ENCODE assay signal across 1 cellular context in the genomic region with DNA sequence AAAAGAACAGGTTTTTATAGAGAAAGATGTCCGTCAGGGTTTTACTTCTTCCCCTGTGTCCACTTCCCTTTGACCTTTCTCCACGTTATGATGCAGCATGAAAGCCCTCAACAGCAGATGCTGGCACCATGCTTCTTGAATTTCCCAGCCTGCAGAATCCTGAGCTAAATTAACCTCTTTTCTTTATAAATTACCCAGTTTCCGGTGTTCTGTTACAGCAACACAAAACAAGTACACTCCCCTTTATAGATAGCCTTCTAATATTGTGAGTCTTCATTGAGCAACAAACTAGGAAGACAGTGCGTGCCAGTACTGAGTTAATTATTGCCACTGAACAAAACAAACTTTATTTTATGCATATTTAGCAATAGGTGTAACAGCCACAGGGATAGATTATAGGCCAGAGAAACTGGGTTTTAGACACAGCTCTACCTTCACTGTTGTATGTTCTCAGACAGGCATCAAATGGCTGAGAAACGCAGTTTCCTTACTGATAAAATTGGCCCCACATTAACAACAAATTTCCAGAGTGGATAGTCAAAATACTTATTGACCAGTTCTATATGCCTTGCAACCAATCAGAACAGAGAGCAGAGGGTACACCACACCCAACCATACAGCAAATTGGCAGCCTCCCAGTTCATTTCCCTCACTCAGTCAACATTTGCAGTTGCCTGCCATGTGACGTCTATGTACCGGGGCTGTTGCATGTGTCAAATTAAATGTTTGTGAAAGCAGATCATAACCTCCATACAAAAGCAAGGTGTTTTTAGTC.
TF ChIP-seq lines count a peak whose summit lies in the region.

No MANE protein-coding gene starts in this region.

TF ChIP-seq in K562, 482 proteins besides CTCF, POLR2A, EP300 and RAD21 (continued from another document):
- TF ChIP-seq, protein P1, sequence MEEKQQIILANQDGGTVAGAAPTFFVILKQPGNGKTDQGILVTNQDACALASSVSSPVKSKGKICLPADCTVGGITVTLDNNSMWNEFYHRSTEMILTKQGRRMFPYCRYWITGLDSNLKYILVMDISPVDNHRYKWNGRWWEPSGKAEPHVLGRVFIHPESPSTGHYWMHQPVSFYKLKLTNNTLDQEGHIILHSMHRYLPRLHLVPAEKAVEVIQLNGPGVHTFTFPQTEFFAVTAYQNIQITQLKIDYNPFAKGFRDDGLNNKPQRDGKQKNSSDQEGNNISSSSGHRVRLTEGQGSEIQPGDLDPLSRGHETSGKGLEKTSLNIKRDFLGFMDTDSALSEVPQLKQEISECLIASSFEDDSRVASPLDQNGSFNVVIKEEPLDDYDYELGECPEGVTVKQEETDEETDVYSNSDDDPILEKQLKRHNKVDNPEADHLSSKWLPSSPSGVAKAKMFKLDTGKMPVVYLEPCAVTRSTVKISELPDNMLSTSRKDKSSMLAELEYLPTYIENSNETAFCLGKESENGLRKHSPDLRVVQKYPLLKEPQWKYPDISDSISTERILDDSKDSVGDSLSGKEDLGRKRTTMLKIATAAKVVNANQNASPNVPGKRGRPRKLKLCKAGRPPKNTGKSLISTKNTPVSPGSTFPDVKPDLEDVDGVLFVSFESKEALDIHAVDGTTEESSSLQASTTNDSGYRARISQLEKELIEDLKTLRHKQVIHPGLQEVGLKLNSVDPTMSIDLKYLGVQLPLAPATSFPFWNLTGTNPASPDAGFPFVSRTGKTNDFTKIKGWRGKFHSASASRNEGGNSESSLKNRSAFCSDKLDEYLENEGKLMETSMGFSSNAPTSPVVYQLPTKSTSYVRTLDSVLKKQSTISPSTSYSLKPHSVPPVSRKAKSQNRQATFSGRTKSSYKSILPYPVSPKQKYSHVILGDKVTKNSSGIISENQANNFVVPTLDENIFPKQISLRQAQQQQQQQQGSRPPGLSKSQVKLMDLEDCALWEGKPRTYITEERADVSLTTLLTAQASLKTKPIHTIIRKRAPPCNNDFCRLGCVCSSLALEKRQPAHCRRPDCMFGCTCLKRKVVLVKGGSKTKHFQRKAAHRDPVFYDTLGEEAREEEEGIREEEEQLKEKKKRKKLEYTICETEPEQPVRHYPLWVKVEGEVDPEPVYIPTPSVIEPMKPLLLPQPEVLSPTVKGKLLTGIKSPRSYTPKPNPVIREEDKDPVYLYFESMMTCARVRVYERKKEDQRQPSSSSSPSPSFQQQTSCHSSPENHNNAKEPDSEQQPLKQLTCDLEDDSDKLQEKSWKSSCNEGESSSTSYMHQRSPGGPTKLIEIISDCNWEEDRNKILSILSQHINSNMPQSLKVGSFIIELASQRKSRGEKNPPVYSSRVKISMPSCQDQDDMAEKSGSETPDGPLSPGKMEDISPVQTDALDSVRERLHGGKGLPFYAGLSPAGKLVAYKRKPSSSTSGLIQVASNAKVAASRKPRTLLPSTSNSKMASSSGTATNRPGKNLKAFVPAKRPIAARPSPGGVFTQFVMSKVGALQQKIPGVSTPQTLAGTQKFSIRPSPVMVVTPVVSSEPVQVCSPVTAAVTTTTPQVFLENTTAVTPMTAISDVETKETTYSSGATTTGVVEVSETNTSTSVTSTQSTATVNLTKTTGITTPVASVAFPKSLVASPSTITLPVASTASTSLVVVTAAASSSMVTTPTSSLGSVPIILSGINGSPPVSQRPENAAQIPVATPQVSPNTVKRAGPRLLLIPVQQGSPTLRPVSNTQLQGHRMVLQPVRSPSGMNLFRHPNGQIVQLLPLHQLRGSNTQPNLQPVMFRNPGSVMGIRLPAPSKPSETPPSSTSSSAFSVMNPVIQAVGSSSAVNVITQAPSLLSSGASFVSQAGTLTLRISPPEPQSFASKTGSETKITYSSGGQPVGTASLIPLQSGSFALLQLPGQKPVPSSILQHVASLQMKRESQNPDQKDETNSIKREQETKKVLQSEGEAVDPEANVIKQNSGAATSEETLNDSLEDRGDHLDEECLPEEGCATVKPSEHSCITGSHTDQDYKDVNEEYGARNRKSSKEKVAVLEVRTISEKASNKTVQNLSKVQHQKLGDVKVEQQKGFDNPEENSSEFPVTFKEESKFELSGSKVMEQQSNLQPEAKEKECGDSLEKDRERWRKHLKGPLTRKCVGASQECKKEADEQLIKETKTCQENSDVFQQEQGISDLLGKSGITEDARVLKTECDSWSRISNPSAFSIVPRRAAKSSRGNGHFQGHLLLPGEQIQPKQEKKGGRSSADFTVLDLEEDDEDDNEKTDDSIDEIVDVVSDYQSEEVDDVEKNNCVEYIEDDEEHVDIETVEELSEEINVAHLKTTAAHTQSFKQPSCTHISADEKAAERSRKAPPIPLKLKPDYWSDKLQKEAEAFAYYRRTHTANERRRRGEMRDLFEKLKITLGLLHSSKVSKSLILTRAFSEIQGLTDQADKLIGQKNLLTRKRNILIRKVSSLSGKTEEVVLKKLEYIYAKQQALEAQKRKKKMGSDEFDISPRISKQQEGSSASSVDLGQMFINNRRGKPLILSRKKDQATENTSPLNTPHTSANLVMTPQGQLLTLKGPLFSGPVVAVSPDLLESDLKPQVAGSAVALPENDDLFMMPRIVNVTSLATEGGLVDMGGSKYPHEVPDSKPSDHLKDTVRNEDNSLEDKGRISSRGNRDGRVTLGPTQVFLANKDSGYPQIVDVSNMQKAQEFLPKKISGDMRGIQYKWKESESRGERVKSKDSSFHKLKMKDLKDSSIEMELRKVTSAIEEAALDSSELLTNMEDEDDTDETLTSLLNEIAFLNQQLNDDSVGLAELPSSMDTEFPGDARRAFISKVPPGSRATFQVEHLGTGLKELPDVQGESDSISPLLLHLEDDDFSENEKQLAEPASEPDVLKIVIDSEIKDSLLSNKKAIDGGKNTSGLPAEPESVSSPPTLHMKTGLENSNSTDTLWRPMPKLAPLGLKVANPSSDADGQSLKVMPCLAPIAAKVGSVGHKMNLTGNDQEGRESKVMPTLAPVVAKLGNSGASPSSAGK (IDR thresholded peaks at IDR 0.05), result peak; percentile 37; the same call in 1 of the 2 replicates
- TF ChIP-seq NR2C1 (IDR thresholded peaks at IDR 0.05), result no peak
- 0 out of 2 replicates have a peak, but pooled peaks have one; percentile 18 for TF ChIP-seq NR2C1 (tag; IDR thresholded peaks at IDR 0.05)
- TF ChIP-seq, protein P2, sequence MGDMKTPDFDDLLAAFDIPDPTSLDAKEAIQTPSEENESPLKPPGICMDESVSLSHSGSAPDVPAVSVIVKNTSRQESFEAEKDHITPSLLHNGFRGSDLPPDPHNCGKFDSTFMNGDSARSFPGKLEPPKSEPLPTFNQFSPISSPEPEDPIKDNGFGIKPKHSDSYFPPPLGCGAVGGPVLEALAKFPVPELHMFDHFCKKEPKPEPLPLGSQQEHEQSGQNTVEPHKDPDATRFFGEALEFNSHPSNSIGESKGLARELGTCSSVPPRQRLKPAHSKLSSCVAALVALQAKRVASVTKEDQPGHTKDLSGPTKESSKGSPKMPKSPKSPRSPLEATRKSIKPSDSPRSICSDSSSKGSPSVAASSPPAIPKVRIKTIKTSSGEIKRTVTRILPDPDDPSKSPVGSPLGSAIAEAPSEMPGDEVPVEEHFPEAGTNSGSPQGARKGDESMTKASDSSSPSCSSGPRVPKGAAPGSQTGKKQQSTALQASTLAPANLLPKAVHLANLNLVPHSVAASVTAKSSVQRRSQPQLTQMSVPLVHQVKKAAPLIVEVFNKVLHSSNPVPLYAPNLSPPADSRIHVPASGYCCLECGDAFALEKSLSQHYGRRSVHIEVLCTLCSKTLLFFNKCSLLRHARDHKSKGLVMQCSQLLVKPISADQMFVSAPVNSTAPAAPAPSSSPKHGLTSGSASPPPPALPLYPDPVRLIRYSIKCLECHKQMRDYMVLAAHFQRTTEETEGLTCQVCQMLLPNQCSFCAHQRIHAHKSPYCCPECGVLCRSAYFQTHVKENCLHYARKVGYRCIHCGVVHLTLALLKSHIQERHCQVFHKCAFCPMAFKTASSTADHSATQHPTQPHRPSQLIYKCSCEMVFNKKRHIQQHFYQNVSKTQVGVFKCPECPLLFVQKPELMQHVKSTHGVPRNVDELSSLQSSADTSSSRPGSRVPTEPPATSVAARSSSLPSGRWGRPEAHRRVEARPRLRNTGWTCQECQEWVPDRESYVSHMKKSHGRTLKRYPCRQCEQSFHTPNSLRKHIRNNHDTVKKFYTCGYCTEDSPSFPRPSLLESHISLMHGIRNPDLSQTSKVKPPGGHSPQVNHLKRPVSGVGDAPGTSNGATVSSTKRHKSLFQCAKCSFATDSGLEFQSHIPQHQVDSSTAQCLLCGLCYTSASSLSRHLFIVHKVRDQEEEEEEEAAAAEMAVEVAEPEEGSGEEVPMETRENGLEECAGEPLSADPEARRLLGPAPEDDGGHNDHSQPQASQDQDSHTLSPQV (IDR thresholded peaks at IDR 0.05), result 0 out of 2 replicates have a peak, but pooled peaks have one; percentile 57
- no peak for TF ChIP-seq MAFF (IDR thresholded peaks at IDR 0.05; ENCODE audit: low read length)
- no peak for TF ChIP-seq LARP7 (IDR thresholded peaks at IDR 0.05)
- TF ChIP-seq L3MBTL2 (IDR thresholded peaks at IDR 0.05), result peak; percentile 12; the same call in 1 of the 2 replicates
- peak; percentile 52 for TF ChIP-seq NFIC (IDR thresholded peaks at IDR 0.05)
TF ChIP-seq in K562: peak in this region for 6.
